Comparison of ENCODE assay signal across 17 cellular contexts in genomic region chr10:73983096-73984047, GRCh38. TPM values are rescaled to one million over a fixed set of nuclear protein-coding genes. Genes with fewer than 3 reads are reported as not detected.
DNase-seq lines count a peak whose midpoint lies in the region; ATAC-seq and TF ChIP-seq lines count a peak whose summit lies in the region.
"Had no signal": no experiment of that assay in that cellular context is flagged by ENCODE, and none has a peak within 500 bp of the region (broad histone marks: within the 10 kb centered on the region; RNA-seq: fewer than 3 reads in every experiment).

No MANE protein-coding gene starts in this region.

- no peaks in the 10 kb centered on the region for H3K9me3 Mint-ChIP-seq in endodermal cell
- H3K9me3 Mint-ChIP-seq: activated CD4-positive, alpha-beta memory T cell treated with anti-CD3 and anti-CD28 coated beads for 36 hours had no signal

- intact Hi-C loops in psoas muscle (cut with DNase I), result no loop called here
- intact Hi-C loops in lower leg skin (cut with DNase I; ENCODE audit: low total_unique reads), result no loop called here

- H3K27ac ChIP-seq in HEK293 (ENCODE audit: extremely low read depth, low read depth, low read length), result no peak overlapping the region
- no peak overlapping the region for H3K27ac ChIP-seq in endodermal cell (ENCODE audit: low read depth, low read length)
- H3K27ac ChIP-seq in psoas muscle, result no peak overlapping the region
- H3K27ac ChIP-seq: heart left ventricle, right lobe of liver, RWPE1 had no signal

- H3K4me1 Mint-ChIP-seq in endodermal cell, result peaks cover 12% of the 10 kb centered on the region

- 78 to 87% methylated on average over 8 of the region's 8 CpGs for WGBS in endodermal cell (ENCODE audit: insufficient coverage in 1 of 2, insufficient read length in 1 of 2), 2 experiments
- WGBS in psoas muscle, 3 donors, result 33 to 48% (median 38%) methylated on average over 8 of the region's 8 CpGs
- WGBS in lower leg skin, 2 donors, result 66 to 69% methylated on average over 8 of the region's 8 CpGs

- no peak for TF ChIP-seq POLR2A in lower leg skin (IDR thresholded peaks at IDR 0.05)

- CTCF ChIA-PET in HEK293 (lab: Yijun Ruan, JAX), result interaction anchor here (0.6 to 1.7 kb wide), 3 partner anchors 26 to 98 kb away, joined by 3 to 4 read pairs (median 3); no protein-coding TSS in a partner anchor

- no peak overlapping the region for H3K4me3 Mint-ChIP-seq in endodermal cell
- H3K4me3 Mint-ChIP-seq: activated CD4-positive, alpha-beta memory T cell treated with anti-CD3 and anti-CD28 coated beads for 36 hours had no signal

- H3K4me1 ChIP-seq in HEK293 (ENCODE audit: control insufficient read depth, insufficient read depth, low read length) (no peaks in the 10 kb centered on the region), endodermal cell (ENCODE audit: control insufficient read depth, insufficient read depth, low read length) (no peaks in the 10 kb centered on the region), psoas muscle (peaks cover 12% of the 10 kb centered on the region)
- H3K4me1 ChIP-seq: right lobe of liver had no signal

- no peaks in the 10 kb centered on the region for H3K36me3 Mint-ChIP-seq in endodermal cell (ENCODE audit: low read depth)
- H3K36me3 Mint-ChIP-seq: activated CD4-positive, alpha-beta memory T cell treated with anti-CD3 and anti-CD28 coated beads for 36 hours had no signal

- TF ChIP-seq CTCF in HEK293 (tag by site-specific recombination; IDR thresholded peaks at IDR 0.05) (no peak), endodermal cell (conservative IDR thresholded peaks at IDR 0.05) (no peak), psoas muscle (IDR thresholded peaks at IDR 0.05) (no peak), lower leg skin (IDR thresholded peaks at IDR 0.05) (no peak)

- H3K9me3 ChIP-seq in HEK293 (ENCODE audit: control insufficient read depth, insufficient read depth, low read depth, low read length), result no peaks in the 10 kb centered on the region
- H3K9me3 ChIP-seq in endodermal cell (ENCODE audit: control insufficient read depth, low read length), result no peaks in the 10 kb centered on the region
- no peaks in the 10 kb centered on the region for H3K9me3 ChIP-seq in psoas muscle
- H3K9me3 ChIP-seq: heart left ventricle, right lobe of liver, upper lobe of left lung had no signal

- ATAC-seq in psoas muscle (peak in 3 of 4 donors; percentile 30 to 59 (median 43)), HG02938 (IDR thresholded peaks at IDR 0.05; ENCODE audit: unreplicated experiment) (no peak)
- ATAC-seq: heart left ventricle had no signal

- H3K36me3 ChIP-seq in HEK293 (ENCODE audit: control insufficient read depth in 2 of 2, insufficient read depth in 1 of 2, low read length in 2 of 2) (no peaks in the 10 kb centered on the region), endodermal cell (ENCODE audit: control insufficient read depth, insufficient read depth, low read length) (no peaks in the 10 kb centered on the region), psoas muscle (ENCODE audit: insufficient read depth in 1 of 2, low read depth in 1 of 2) (no peaks in the 10 kb centered on the region)
- H3K36me3 ChIP-seq: heart left ventricle, right lobe of liver, upper lobe of left lung had no signal

- no peak overlapping the region for H3K4me3 ChIP-seq in HEK293 (ENCODE audit: low read depth, low read length)
- no peak overlapping the region for H3K4me3 ChIP-seq in endodermal cell (ENCODE audit: low read length)
- no peak overlapping the region for H3K4me3 ChIP-seq in psoas muscle
- no peak overlapping the region for H3K4me3 ChIP-seq in lower leg skin (ENCODE audit: low read depth, poor library complexity, severe bottlenecking)
- H3K4me3 ChIP-seq: heart left ventricle, right lobe of liver, upper lobe of left lung had no signal

- no peaks in the 10 kb centered on the region for H3K27me3 ChIP-seq in endodermal cell (ENCODE audit: control insufficient read depth, insufficient read depth, low read length, poor library complexity, severe bottlenecking)
- no peaks in the 10 kb centered on the region for H3K27me3 ChIP-seq in psoas muscle (ENCODE audit: insufficient read depth in 3 of 3, low read length in 2 of 3)
- H3K27me3 ChIP-seq: heart left ventricle, right lobe of liver, upper lobe of left lung had no signal

- POLR2A ChIA-PET in HEK293 (lab: Yijun Ruan, JAX), result interaction anchor here (0.7 kb wide), 1 partner anchor 1137 kb away, joined by 3 read pairs; no protein-coding TSS in a partner anchor

- H3K27me3 Mint-ChIP-seq in endodermal cell (ENCODE audit: insufficient read depth), result no peaks in the 10 kb centered on the region
- H3K27me3 Mint-ChIP-seq: activated CD4-positive, alpha-beta memory T cell treated with anti-CD3 and anti-CD28 coated beads for 36 hours had no signal

- DNase-seq in OCI-M1 (lab: John Stamatoyannopoulos, UW) (peak; percentile 43), endodermal cell (peak; percentile 45), psoas muscle (no peak), middle frontal gyrus (ENCODE audit: extremely low spot score, low spot score) (no peak), D341Med (ENCODE audit: low spot score) (no peak), lower leg skin (ENCODE audit: low spot score in 2 of 2) (no peak)
- DNase-seq: activated CD4-positive, alpha-beta memory T cell treated with anti-CD3 and anti-CD28 coated beads for 36 hours; amniotic stem cell; GF-D8; heart left ventricle; NCI-H446; right lobe of liver; stimulated activated CD4-positive, alpha-beta T cell treated with anti-CD3 and anti-CD28 coated beads, Interleukin-2, amount 100 ng/mL, for 48 hours; upper lobe of left lung had no signal

- no peak overlapping the region for H3K9ac ChIP-seq in endodermal cell (ENCODE audit: extremely low read depth, low read length, poor library complexity, severe bottlenecking)

- no peak overlapping the region for H3K27ac Mint-ChIP-seq in endodermal cell
- H3K27ac Mint-ChIP-seq: activated CD4-positive, alpha-beta memory T cell treated with anti-CD3 and anti-CD28 coated beads for 36 hours had no signal

TF ChIP-seq in HEK293, 187 proteins besides CTCF, POLR2A, EP300 and RAD21:
- TF ChIP-seq ZBTB17 (tag by site-specific recombination; IDR thresholded peaks at IDR 0.05), result peak; percentile 93
- 0 out of 2 replicates have a peak, but pooled peaks have one; percentile 18 for TF ChIP-seq ZNF366 (tag by site-specific recombination; conservative IDR thresholded peaks at IDR 0.05)
- TF ChIP-seq ZBTB21 (tag by site-specific recombination; IDR thresholded peaks at IDR 0.05), result no peak
- no peak for TF ChIP-seq ZNF274 (IDR thresholded peaks at IDR 0.05; ENCODE audit: low read length)
- TF ChIP-seq ZNF274 (tag by site-specific recombination; IDR thresholded peaks at IDR 0.05; ENCODE audit: borderline replicate concordance), result no peak
- TF ChIP-seq, protein P1, sequence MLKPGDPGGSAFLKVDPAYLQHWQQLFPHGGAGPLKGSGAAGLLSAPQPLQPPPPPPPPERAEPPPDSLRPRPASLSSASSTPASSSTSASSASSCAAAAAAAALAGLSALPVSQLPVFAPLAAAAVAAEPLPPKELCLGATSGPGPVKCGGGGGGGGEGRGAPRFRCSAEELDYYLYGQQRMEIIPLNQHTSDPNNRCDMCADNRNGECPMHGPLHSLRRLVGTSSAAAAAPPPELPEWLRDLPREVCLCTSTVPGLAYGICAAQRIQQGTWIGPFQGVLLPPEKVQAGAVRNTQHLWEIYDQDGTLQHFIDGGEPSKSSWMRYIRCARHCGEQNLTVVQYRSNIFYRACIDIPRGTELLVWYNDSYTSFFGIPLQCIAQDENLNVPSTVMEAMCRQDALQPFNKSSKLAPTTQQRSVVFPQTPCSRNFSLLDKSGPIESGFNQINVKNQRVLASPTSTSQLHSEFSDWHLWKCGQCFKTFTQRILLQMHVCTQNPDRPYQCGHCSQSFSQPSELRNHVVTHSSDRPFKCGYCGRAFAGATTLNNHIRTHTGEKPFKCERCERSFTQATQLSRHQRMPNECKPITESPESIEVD (tag by site-specific recombination; IDR thresholded peaks at IDR 0.05), result peak; percentile 35; the same call in 1 of the 2 replicates
TF ChIP-seq in HEK293: peak in this region for 3.

RNA-seq across cellular contexts. Expression of gene VCL, which starts 14.5 kb away (rescaled TPM):
- total RNA-seq in endodermal cell (100 to 1,000 TPM; 109 to 214 TPM), psoas muscle (100 to 1,000 TPM in 3 of 4 donors, 10 to 100 TPM in 1; 89.1 to 426 (median 179) TPM), lower leg skin (10 to 100 TPM; 53.3 to 90.4 (median 63.1) TPM)
- 102 TPM for polyA plus RNA-seq in endodermal cell (2013, experiment 1 of 2)
- polyA plus RNA-seq in endodermal cell (2013, experiment 2 of 2), result 96.2 TPM
- 10 to 100 TPM; 54.5 to 93.2 (median 91.4) TPM for polyA plus RNA-seq in psoas muscle

Comparison
In these comparisons a context has a peak if more than half of its experiments do, and no peak if none do; other contexts are left out.
1. DNase-seq: peak in OCI-M1 (single experiment) and endodermal cell (single experiment); none in psoas muscle (0 of 2), middle frontal gyrus (single experiment), D341Med (single experiment) and lower leg skin (0 of 2).